In genomic region chr19:13588953-13589833, GRCh38 we compare ENCODE assay signal across 8 cellular contexts.
DNase-seq lines count a peak whose midpoint lies in the region; ATAC-seq, FAIRE-seq and TF ChIP-seq lines count a peak whose summit lies in the region.

No MANE protein-coding gene starts in this region.

- H3K36me3 ChIP-seq in mammary epithelial cell (ENCODE audit: insufficient read depth, low read length) (no peaks in the 10 kb centered on the region), keratinocyte (ENCODE audit: control insufficient read depth in 2 of 2, extremely low read depth in 1 of 2, insufficient read depth in 2 of 2, low read length in 2 of 2) (no peaks in the 10 kb centered on the region)

- peak; percentile 39 for FAIRE-seq in keratinocyte (lab: Jason Lieb, UNC)

- H3K4me1 Mint-ChIP-seq in activated B cell treated with CpG ODN at 0.5 μM for 24 hours = peaks cover 4% of the 10 kb centered on the region

- 27% methylated on average over 20 of the region's 29 CpGs for WGBS in mammary epithelial cell (ENCODE audit: low coverage, missing lambda C conversion rate)

- intact Hi-C loops in activated B cell treated with CpG ODN at 0.5 μM for 24 hours (cut with micrococcal nuclease) = loop anchor here (1.0 to 10.0 kb wide), 3 partner anchors 312 to 524 kb away; no protein-coding TSS in a partner anchor
- intact Hi-C loops in mammary epithelial cell (cut with micrococcal nuclease) = loop anchor here (1.0 to 2.0 kb wide), 4 partner anchors 158 to 610 kb away; no protein-coding TSS in a partner anchor

- no peaks in the 10 kb centered on the region for H3K79me2 ChIP-seq in mammary epithelial cell (ENCODE audit: insufficient read depth, low read length)
- no peaks in the 10 kb centered on the region for H3K79me2 ChIP-seq in keratinocyte (ENCODE audit: control insufficient read depth, insufficient read depth, low read length)

- BruUV-seq in mammary epithelial cell (replicated peaks; lab: Mats Ljungman, UMichigan) = no TSS peak

- dilution Hi-C loops in mammary epithelial cell (cut with HindIII; ENCODE audit: low sequenced_read_pairs) = no loop called here
- dilution Hi-C loops in keratinocyte (cut with MboI; ENCODE audit: extremely low pct_ligation_motif_present, low sequenced_read_pairs) = no loop called here

- POLR2A ChIA-PET in activated B cell treated with CpG ODN at 0.5 μM for 24 hours (lab: Charles Lee) = interaction anchor here (1.0 to 1.3 kb wide), 2 partner anchors 312 to 437 kb away, joined by 4 to 11 read pairs; no protein-coding TSS in a partner anchor

- peaks cover 15% of the 10 kb centered on the region for H3K27me3 Mint-ChIP-seq in activated B cell treated with CpG ODN at 0.5 μM for 24 hours

- H3K4me3 Mint-ChIP-seq in activated B cell treated with CpG ODN at 0.5 μM for 24 hours = no peak overlapping the region

- DNase-seq in NCI-H187 (lab: John Stamatoyannopoulos, UW) = peak; percentile 11 to 15
- DNase-seq in NCI-H187 treated with DMSO at 0.1 percent for 48 hours (lab: John Stamatoyannopoulos, UW) = no peak
- peak; percentile 61 for DNase-seq in NCI-H1105 treated with DMSO at 0.1 percent for 48 hours (lab: John Stamatoyannopoulos, UW)
- peak; percentile 82 for DNase-seq in activated B cell treated with CpG ODN at 0.5 μM for 24 hours
- peak; percentile 40 for DNase-seq in mammary epithelial cell
- DNase-seq in keratinocyte (ENCODE audit: low read depth, low spot score) = no peak
- DNase-seq in stimulated activated CD4-positive, alpha-beta T cell treated with anti-CD3 and anti-CD28 coated beads, Interleukin-1b, Interleukin-23, amount 100 ng/mL, for 4 hours (ENCODE audit: low read depth in 2 of 2) = peak; percentile 81 to 82

- H3K27ac ChIP-seq in mammary epithelial cell (ENCODE audit: insufficient read depth, low read depth, low read length) (no peak overlapping the region), keratinocyte (ENCODE audit: control insufficient read depth, insufficient read depth, low read length) (no peak overlapping the region)

- H3K9me1 ChIP-seq in keratinocyte (ENCODE audit: control insufficient read depth, extremely low read depth, insufficient read depth, low read length) = no peaks in the 10 kb centered on the region

- TF ChIP-seq CTCF in activated B cell treated with CpG ODN at 0.5 μM for 24 hours (IDR thresholded peaks at IDR 0.05) = peak; percentile 43
- peak; percentile 74 to 97 for TF ChIP-seq CTCF in mammary epithelial cell (conservative IDR thresholded peaks at IDR 0.05 in 1 of 2, IDR thresholded peaks at IDR 0.05 in 1 of 2; ENCODE audit: extremely low read depth in 1 of 2, insufficient read depth in 1 of 2, low read depth in 1 of 2, low read length in 2 of 2)
- TF ChIP-seq CTCF in keratinocyte (optimal IDR thresholded peaks at IDR 0.05 in 1 of 3, IDR thresholded peaks at IDR 0.05 in 1 of 3, conservative IDR thresholded peaks at IDR 0.05 in 1 of 3; ENCODE audit: extremely low read depth in 1 of 3, insufficient read depth in 2 of 3, low read length in 3 of 3) = peak; percentile 81 to 98 (median 95)

- H3K9ac ChIP-seq in mammary epithelial cell (ENCODE audit: insufficient read depth, low read length) = no peak overlapping the region
- no peak overlapping the region for H3K9ac ChIP-seq in keratinocyte (ENCODE audit: control insufficient read depth, extremely low read depth, insufficient read depth, low read length)

- no peaks in the 10 kb centered on the region for H4K20me1 ChIP-seq in mammary epithelial cell (ENCODE audit: insufficient read depth, low read length)
- H4K20me1 ChIP-seq in keratinocyte (ENCODE audit: control insufficient read depth, extremely low read depth, insufficient read depth, low read length) = no peaks in the 10 kb centered on the region

- in situ Hi-C loops in mammary epithelial cell (cut with MboI; ENCODE audit: low sequenced_read_pairs in 2 of 2) = loop anchor here in 1 of 2 donors (25.0 kb wide), 1 partner anchor 602 kb away; the partner anchor contains the start of gene NFIX

- H3K4me1 ChIP-seq in mammary epithelial cell (ENCODE audit: insufficient read depth, low read length) (no peaks in the 10 kb centered on the region), keratinocyte (ENCODE audit: control insufficient read depth, extremely low read depth, insufficient read depth, low read length) (no peaks in the 10 kb centered on the region)

- no peaks in the 10 kb centered on the region for H3K9me3 Mint-ChIP-seq in activated B cell treated with CpG ODN at 0.5 μM for 24 hours

- H3K4me2 ChIP-seq in mammary epithelial cell (ENCODE audit: insufficient read depth, low read depth, low read length) = peak overlapping the region; percentile 4
- no peak overlapping the region for H3K4me2 ChIP-seq in keratinocyte (ENCODE audit: control insufficient read depth, extremely low read depth, insufficient read depth, low read depth, low read length)

- CTCF ChIA-PET in activated B cell treated with CpG ODN at 0.5 μM for 24 hours (lab: Charles Lee) = interaction anchor here (0.5 to 4.2 kb wide), 22 partner anchors 9 to 612 kb away, joined by 3 to 39 read pairs (median 4); no protein-coding TSS in a partner anchor
- CTCF ChIA-PET in mammary epithelial cell (lab: Charles Lee; ENCODE audit: low non-redundant PET) = interaction anchor here (0.6 kb wide), 1 partner anchor 13 kb away, joined by 6 read pairs; no protein-coding TSS in a partner anchor

- H3K9me3 ChIP-seq in mammary epithelial cell (replicated peaks; ENCODE audit: insufficient read depth, low read length) (no peaks in the 10 kb centered on the region), keratinocyte (ENCODE audit: control insufficient read depth, low read depth, low read length) (no peaks in the 10 kb centered on the region)

- H3K27ac Mint-ChIP-seq in activated B cell treated with CpG ODN at 0.5 μM for 24 hours = no peak overlapping the region

- peak; percentile 95 for ATAC-seq in activated B cell treated with CpG ODN at 0.5 μM for 24 hours (ENCODE audit: low read depth)
- ATAC-seq in GM18502 (IDR thresholded peaks at IDR 0.05; ENCODE audit: poor library complexity, unreplicated experiment) = no peak

- no peaks in the 10 kb centered on the region for H3K36me3 Mint-ChIP-seq in activated B cell treated with CpG ODN at 0.5 μM for 24 hours (ENCODE audit: low read depth)

- no peaks in the 10 kb centered on the region for H3K27me3 ChIP-seq in mammary epithelial cell (ENCODE audit: insufficient read depth, low read length)
- no peaks in the 10 kb centered on the region for H3K27me3 ChIP-seq in keratinocyte (ENCODE audit: control insufficient read depth, extremely low read depth, insufficient read depth, low read length)

- H2AFZ ChIP-seq in mammary epithelial cell (ENCODE audit: low read depth, low read length) = peak overlapping the region; percentile 52
- peak overlapping the region; percentile 26 for H2AFZ ChIP-seq in keratinocyte (ENCODE audit: control insufficient read depth, low read length)

- no peak overlapping the region for H3K4me3 ChIP-seq in mammary epithelial cell (replicated peaks in 1 of 3; ENCODE audit: insufficient read depth in 1 of 3, low read depth in 2 of 3, low read length in 3 of 3)
- no peak overlapping the region for H3K4me3 ChIP-seq in keratinocyte (ENCODE audit: control insufficient read depth in 2 of 3, extremely low read depth in 1 of 3, insufficient read depth in 2 of 3, low read depth in 1 of 3, low read length in 3 of 3)

Comparison
In these comparisons a context has a peak if more than half of its experiments do, and no peak if none do; other contexts are left out.
1. DNase-seq: peak in NCI-H187 (2 of 2), NCI-H1105 treated with DMSO at 0.1 percent for 48 hours (single experiment), activated B cell treated with CpG ODN at 0.5 μM for 24 hours (single experiment), mammary epithelial cell (single experiment) and stimulated activated CD4-positive, alpha-beta T cell treated with anti-CD3 and anti-CD28 coated beads, Interleukin-1b, Interleukin-23, amount 100 ng/mL, for 4 hours (2 of 2); none in NCI-H187 treated with DMSO at 0.1 percent for 48 hours (single experiment) and keratinocyte (single experiment).
2. CTCF ChIP-seq: peak in every context shown above with its lines; median percentile 95 in keratinocyte; 86 in mammary epithelial cell; 43 in activated B cell treated with CpG ODN at 0.5 μM for 24 hours.